8 cellular contexts compared by ENCODE assay signal in genomic region chr11:67268036-67268683, GRCh38. TPM values are rescaled to one million over a fixed set of nuclear protein-coding genes. Genes with fewer than 3 reads are reported as not detected.
DNase-seq lines count a peak whose midpoint lies in the region; ATAC-seq, FAIRE-seq and TF ChIP-seq lines count a peak whose summit lies in the region.

No MANE protein-coding gene starts in this region.

- no peak overlapping the region for H3K56ac ChIP-seq in IMR-90 (ENCODE audit: extremely low read depth, insufficient read depth, low read length)

- H3K9me1 ChIP-seq in IMR-90 (ENCODE audit: insufficient read depth, low read length): peaks cover 36% of the 10 kb centered on the region

- H3K4ac ChIP-seq in IMR-90 (ENCODE audit: low read depth, low read length): no peak overlapping the region

- no peak overlapping the region for H2BK20ac ChIP-seq in IMR-90 (ENCODE audit: low read depth, low read length)

- H3K9me3 ChIP-seq in IMR-90 (ENCODE audit: control insufficient read depth, insufficient read depth, low read length) (no peaks in the 10 kb centered on the region), small intestine (ENCODE audit: control insufficient read depth, low read depth) (no peaks in the 10 kb centered on the region)

- TF ChIP-seq CTCF in IMR-90 (conservative IDR thresholded peaks at IDR 0.05; ENCODE audit: low read depth, low read length) (no peak), fibroblast of villous mesenchyme (IDR thresholded peaks at IDR 0.05; ENCODE audit: insufficient read depth, low read depth, low read length) (no peak)

- CTCF ChIA-PET in IMR-90 (lab: Yijun Ruan, JAX): interaction anchor here (3.1 kb wide), 1 partner anchor 49 kb away, joined by 10 read pairs; no protein-coding TSS in a partner anchor

- H4K20me1 ChIP-seq in IMR-90 (ENCODE audit: insufficient read depth, low read length): peaks cover 44% of the 10 kb centered on the region

- 54% methylated on average over 6 of the region's 20 CpGs; no CpG with 5 or more reads in 1 of the 2 experiments for WGBS in IMR-90 (ENCODE audit: extremely low coverage in 2 of 2, insufficient read length in 1 of 2), 2 experiments
- 24 to 31% (median 29%) methylated on average over 20 of the region's 20 CpGs for WGBS in small intestine, 3 donors

- H3K36me3 ChIP-seq in IMR-90 (ENCODE audit: control insufficient read depth, insufficient read depth, low read length) (peaks cover 10% of the 10 kb centered on the region; the same call in 1 of the 2 replicates), small intestine (ENCODE audit: control insufficient read depth in 2 of 2, insufficient read depth in 2 of 2, low read length in 2 of 2) (peaks cover 2 to 3% of the 10 kb centered on the region in 2 donors)

- H3K14ac ChIP-seq in IMR-90 (replicated peaks; ENCODE audit: low read depth, low read length): no peak overlapping the region

- POLR2A ChIA-PET in IMR-90 (lab: Charles Lee; ENCODE audit: unreplicated experiment): no interaction called here

- no peak overlapping the region for H3K18ac ChIP-seq in IMR-90 (ENCODE audit: low read depth, low read length)

- DNase-seq in IMR-90 (no peak), activated T-cell treated with anti-CD3 and anti-CD28 coated beads for 24 hours (ENCODE audit: low read depth) (peak; percentile 65), fibroblast of villous mesenchyme (ENCODE audit: low read depth) (no peak), small intestine (no peak), cerebellum (ENCODE audit: low spot score) (no peak), NCI-H345 treated with DMSO at 0.1 percent for 48 hours (lab: John Stamatoyannopoulos, UW; ENCODE audit: unreplicated experiment) (no peak), amniotic stem cell (lab: John Stamatoyannopoulos, UW) (no peak)

- H3K4me2 ChIP-seq in IMR-90 (ENCODE audit: low read depth, low read length): peak overlapping the region; percentile 87; the same call in 1 of the 2 replicates

- H3K23ac ChIP-seq in IMR-90 (ENCODE audit: low read depth, low read length): no peak overlapping the region; the same call in 1 of the 2 replicates

- no peak for TF ChIP-seq POLR2A in IMR-90 (IDR thresholded peaks at IDR 0.05; ENCODE audit: low read depth, low read length)

- peaks cover 18 to 71% of the 10 kb centered on the region in 2 experiments; a peak in 3 of 4 replicates for H3K79me1 ChIP-seq in IMR-90 (ENCODE audit: low read depth in 1 of 2, low read length in 2 of 2)

- no peak overlapping the region for H4K8ac ChIP-seq in IMR-90 (ENCODE audit: low read depth in 2 of 2, low read length in 2 of 2)

- H3K27ac ChIP-seq in IMR-90 (ENCODE audit: insufficient read depth, low read length) (no peak overlapping the region), small intestine (ENCODE audit: low read depth in 1 of 2, low read length in 1 of 2) (peak overlapping the region; percentile 93 to 96)

- H2AK5ac ChIP-seq in IMR-90 (ENCODE audit: low read depth, low read length): peak overlapping the region; percentile 33; the same call in 1 of the 2 replicates

- no peak for FAIRE-seq in small intestine (lab: Jason Lieb, UNC)

- peak overlapping the region; percentile 98 for H2AK9ac ChIP-seq in IMR-90 (replicated peaks; ENCODE audit: low read depth, low read length, poor library complexity)

- H3K27me3 ChIP-seq in IMR-90 (ENCODE audit: control insufficient read depth, insufficient read depth, low read length) (no peaks in the 10 kb centered on the region), small intestine (ENCODE audit: control insufficient read depth in 2 of 2, insufficient read depth in 2 of 2, low read length in 2 of 2) (no peaks in the 10 kb centered on the region)

- H4K5ac ChIP-seq in IMR-90 (ENCODE audit: low read depth, low read length): no peak overlapping the region

- in situ Hi-C loops in IMR-90 (cut with MboI; ENCODE audit: low sequenced_read_pairs): no loop called here

- TF ChIP-seq RAD21 in IMR-90 (IDR thresholded peaks at IDR 0.05; ENCODE audit: low read length): no peak

- H3K4me1 ChIP-seq in IMR-90 (ENCODE audit: control insufficient read depth, insufficient read depth, low read length): peaks cover 33% of the 10 kb centered on the region
- H3K4me1 ChIP-seq in small intestine (ENCODE audit: control insufficient read depth in 2 of 2, insufficient read depth in 1 of 2, low read depth in 1 of 2, low read length in 1 of 2): peaks cover 12 to 15% of the 10 kb centered on the region in 2 donors

- dilution Hi-C loops in IMR-90 (cut with HindIII; ENCODE audit: low sequenced_read_pairs, unreplicated experiment): no loop called here

- H3K4me3 ChIP-seq in IMR-90 (ENCODE audit: insufficient read depth, low read depth, low read length) (no peak overlapping the region), fibroblast of villous mesenchyme (ENCODE audit: low read depth, low read length) (peak overlapping the region; percentile 85), small intestine (ENCODE audit: low read depth in 1 of 2, low read length in 2 of 2) (peak overlapping the region; percentile 26 to 93)

- no peak overlapping the region for H2BK5ac ChIP-seq in IMR-90 (ENCODE audit: low read depth, low read length, poor library complexity, severe bottlenecking)

- no peak overlapping the region for H2AFZ ChIP-seq in IMR-90 (replicated peaks; ENCODE audit: low read length, poor library complexity)

- no peak overlapping the region for H4K91ac ChIP-seq in IMR-90 (ENCODE audit: insufficient read depth, low read depth, low read length)

- no peak overlapping the region for H2BK120ac ChIP-seq in IMR-90 (ENCODE audit: low read depth, low read length)

- intact Hi-C loops in IMR-90 (cut with micrococcal nuclease): no loop called here

- BruUV-seq in IMR-90 (replicated peaks; lab: Mats Ljungman, UMichigan): no TSS peak

- H3K9ac ChIP-seq in IMR-90 (ENCODE audit: low read depth, low read length): 0 out of 2 replicates have a peak overlapping the region, but pooled peaks have one; percentile 2

- H2BK15ac ChIP-seq in IMR-90 (ENCODE audit: low read depth, low read length): no peak overlapping the region

- ATAC-seq in GM19023 (IDR thresholded peaks at IDR 0.05; ENCODE audit: unreplicated experiment) (peak; percentile 43), IMR-90 (ENCODE audit: low read depth) (no peak)

TF ChIP-seq in IMR-90, 13 proteins besides CTCF, POLR2A, EP300 and RAD21:
- TF ChIP-seq MAFK (IDR thresholded peaks at IDR 0.05; ENCODE audit: low read depth, low read length) (no peak), USF2 (IDR thresholded peaks at IDR 0.05; ENCODE audit: low read depth, low read length) (no peak)

RNA-seq across cellular contexts. Expression of gene GRK2, which starts 1.9 kb away (rescaled TPM):
- total RNA-seq in IMR-90 (2012; rRNA removed): 23.9 and 26.7 TPM in 2 replicates
- 41.8 and 45.8 TPM in 2 replicates for polyA plus RNA-seq in IMR-90 (2012; rRNA removed)
- 23.5 and 42.3 TPM in 2 replicates for polyA plus RNA-seq in IMR-90 (2012; cell fraction: cytosol; rRNA removed)
- polyA plus RNA-seq in IMR-90 (2012; cell fraction: nucleus; rRNA removed; ENCODE audit: low replicate concordance): 130 and 275 TPM in 2 replicates
- 24.5 and 33.2 TPM in 2 replicates for total RNA-seq in fibroblast of villous mesenchyme
- 100 to 1,000 TPM in 2 of 3 donors, 10 to 100 TPM in 1; 97.4 to 153 (median 106) TPM for polyA plus RNA-seq in small intestine
- 32.6 TPM for total RNA-seq in cerebellum

RNA-seq across cellular contexts. Expression of gene ANKRD13D, which starts 20.9 kb away (rescaled TPM):
- total RNA-seq in IMR-90 (2012; rRNA removed) (7.3 and 8.1 TPM in 2 replicates), fibroblast of villous mesenchyme (29.6 and 29.8 TPM in 2 replicates), cerebellum (31.1 TPM)
- polyA plus RNA-seq in IMR-90 (2012; rRNA removed) (38.4 and 44.0 TPM in 2 replicates), small intestine (10 to 100 TPM in 2 of 3 donors, 1 to 10 TPM in 1; 7.8 to 24.1 (median 16.2) TPM)
- 31.2 and 35.3 TPM in 2 replicates for polyA plus RNA-seq in IMR-90 (2012; cell fraction: cytosol; rRNA removed)
- 129 and 331 TPM in 2 replicates for polyA plus RNA-seq in IMR-90 (2012; cell fraction: nucleus; rRNA removed; ENCODE audit: low replicate concordance)

RNA-seq across cellular contexts. Expression of gene SSH3, which starts 35.2 kb away (rescaled TPM):
- 7.3 and 7.8 TPM in 2 replicates for total RNA-seq in IMR-90 (2012; rRNA removed)
- 26.7 and 29.2 TPM in 2 replicates for polyA plus RNA-seq in IMR-90 (2012; rRNA removed)
- polyA plus RNA-seq in IMR-90 (2012; cell fraction: cytosol; rRNA removed): 14.4 and 25.5 TPM in 2 replicates
- polyA plus RNA-seq in IMR-90 (2012; cell fraction: nucleus; rRNA removed; ENCODE audit: low replicate concordance): 83.1 and 197 TPM in 2 replicates
- total RNA-seq in fibroblast of villous mesenchyme: 16.1 and 21.2 TPM in 2 replicates
- polyA plus RNA-seq in small intestine: 10 to 100 TPM; 27.5 to 55.2 (median 29.7) TPM
- 3.4 TPM for total RNA-seq in cerebellum
